ENCODE assay signal across 11 cellular contexts in genomic region chr2:42753188-42753813, GRCh38. TPM values are rescaled to one million over a fixed set of nuclear protein-coding genes. Genes with fewer than 3 reads are reported as not detected.
DNase-seq lines count a peak whose midpoint lies in the region; ATAC-seq, FAIRE-seq and TF ChIP-seq lines count a peak whose summit lies in the region.
"Had no signal": no experiment of that assay in that cellular context is flagged by ENCODE, and none has a peak within 500 bp of the region (broad histone marks: within the 10 kb centered on the region; RNA-seq: fewer than 3 reads in every experiment).

No MANE protein-coding gene starts in this region.

- peak; percentile 25 for ATAC-seq in HG02610 (IDR thresholded peaks at IDR 0.05; ENCODE audit: unreplicated experiment)
- peak; percentile 34 for ATAC-seq in esophagus mucosa
- no peak for ATAC-seq in HG02840 (IDR thresholded peaks at IDR 0.05; ENCODE audit: low FRiP score, unreplicated experiment)
- ATAC-seq in stimulated activated naive CD8-positive, alpha-beta T cell treated with anti-CD3 and anti-CD28 coated beads, Interleukin-15, Interleukin-2, amounts not matched to agents 100 U/mL and 50 U/mL, for 24 hours, result no peak

- no peaks in the 10 kb centered on the region for H3K79me2 ChIP-seq in OCI-LY7 (ENCODE audit: insufficient read depth, low read depth, low read length)

- H3K36me3 ChIP-seq in OCI-LY7 (ENCODE audit: insufficient read depth, low read length) (peaks cover 65% of the 10 kb centered on the region), small intestine (ENCODE audit: control insufficient read depth in 2 of 2, insufficient read depth in 2 of 2, low read length in 2 of 2) (peaks cover 0 to 2% of the 10 kb centered on the region in 2 donors)

- H3K4me2 ChIP-seq in OCI-LY7 (ENCODE audit: low read length), result peak overlapping the region; percentile 20; the same call in 1 of the 2 replicates

- H3K27me3 ChIP-seq in small intestine (ENCODE audit: control insufficient read depth in 2 of 2, insufficient read depth in 2 of 2, low read length in 2 of 2), result no peaks in the 10 kb centered on the region

- H3K9me2 ChIP-seq in OCI-LY7 (ENCODE audit: insufficient read depth, low read length), result no peaks in the 10 kb centered on the region

- 82 to 84% (median 82%) methylated on average over 18 of the region's 18 CpGs for WGBS in small intestine, 3 donors

- no peak for FAIRE-seq in small intestine (lab: Jason Lieb, UNC)

- H3K4me1 ChIP-seq in OCI-LY7 (ENCODE audit: insufficient read depth, low read length, poor library complexity, severe bottlenecking), result peaks cover 20% of the 10 kb centered on the region
- no peaks in the 10 kb centered on the region for H3K4me1 ChIP-seq in small intestine (ENCODE audit: control insufficient read depth in 2 of 2, insufficient read depth in 1 of 2, low read depth in 1 of 2, low read length in 1 of 2)

- no peak for TF ChIP-seq CTCF in OCI-LY7 (conservative IDR thresholded peaks at IDR 0.05; ENCODE audit: low read length)

- no TSS peak for BruUV-seq in OCI-LY7 (replicated peaks; lab: Mats Ljungman, UMichigan)

- no peaks in the 10 kb centered on the region for H3K9me3 ChIP-seq in OCI-LY7 (ENCODE audit: low read length)
- no peaks in the 10 kb centered on the region for H3K9me3 ChIP-seq in small intestine (ENCODE audit: control insufficient read depth, low read depth)

- DNase-seq in OCI-LY7 (ENCODE audit: low spot score) (peak; percentile 27), small intestine (peak; percentile 22), NCI-H748 (lab: John Stamatoyannopoulos, UW; ENCODE audit: unreplicated experiment) (no peak), activated gamma-delta T cell (lab: John Stamatoyannopoulos, UW) (no peak)
- DNase-seq in stimulated activated naive CD8-positive, alpha-beta T cell treated with anti-CD3 and anti-CD28 coated beads, Interleukin-15, Interleukin-2, amounts not matched to agents 100 U/mL and 50 U/mL, for 24 hours, result no peak
- DNase-seq: activated naive CD4-positive, alpha-beta T cell treated with anti-CD3 and anti-CD28 coated beads, Interleukin-2, amount 10 ng/mL, durations not matched to agents 7 days and 5 days; central memory CD4-positive, alpha-beta T cell had no signal

- no peak overlapping the region for H3K27ac ChIP-seq in OCI-LY7 (ENCODE audit: low read depth, low read length, poor library complexity, severe bottlenecking)
- no peak overlapping the region for H3K27ac ChIP-seq in small intestine (ENCODE audit: low read depth in 1 of 2, low read length in 1 of 2)

- POLR2A ChIA-PET in OCI-LY7 (lab: Charles Lee), result no interaction called here

- CTCF ChIA-PET in OCI-LY7 (lab: Charles Lee; ENCODE audit: unreplicated experiment), result no interaction called here

- no peaks in the 10 kb centered on the region for H4K20me1 ChIP-seq in OCI-LY7 (ENCODE audit: insufficient read depth, low read length)

- no peak overlapping the region for H2AFZ ChIP-seq in OCI-LY7 (ENCODE audit: low read length)

- no peak overlapping the region for H3K4me3 ChIP-seq in OCI-LY7 (ENCODE audit: low read depth, low read length, poor library complexity, severe bottlenecking)
- no peak overlapping the region for H3K4me3 ChIP-seq in small intestine (ENCODE audit: low read depth in 1 of 2, low read length in 2 of 2)

- intact Hi-C loops in OCI-LY7 (cut with micrococcal nuclease; ENCODE audit: unreplicated experiment), result no loop called here

RNA-seq across cellular contexts. Expression of gene OXER1, which starts 10.6 kb away (rescaled TPM):
- total RNA-seq in OCI-LY7 (2014; rRNA removed; shearing (Covaris generic)), result not detected in 2 replicates
- total RNA-seq in OCI-LY7 (2022) (not detected in 2 replicates), esophagus mucosa (0.40 TPM)
- 10 to 100 TPM in 2 of 3 donors, 1 to 10 TPM in 1; 6.4 to 40.3 (median 10.8) TPM for polyA plus RNA-seq in small intestine
- total RNA-seq: activated CD8-positive, alpha-beta memory T cell treated with anti-CD3 and anti-CD28 coated beads for 36 hours had no signal

RNA-seq across cellular contexts. Expression of gene HAAO, which starts 39.1 kb away (rescaled TPM):
- not detected in 2 replicates for total RNA-seq in OCI-LY7 (2014; rRNA removed; shearing (Covaris generic))
- not detected in 2 replicates for total RNA-seq in OCI-LY7 (2022)
- 4.1 TPM for total RNA-seq in esophagus mucosa
- polyA plus RNA-seq in small intestine, result 100 to 1,000 TPM in 1 of 3 donors, 10 to 100 TPM in 2; 23.8 to 147 (median 27.6) TPM

Comparison
In these comparisons a context has a peak if more than half of its experiments do, and no peak if none do; other contexts are left out.
1. ATAC-seq: peak in HG02610 (single experiment) and esophagus mucosa (single experiment); none in HG02840 (single experiment) and stimulated activated naive CD8-positive, alpha-beta T cell treated with anti-CD3 and anti-CD28 coated beads, Interleukin-15, Interleukin-2, amounts not matched to agents 100 U/mL and 50 U/mL, for 24 hours (single experiment).
2. DNase-seq: peak in OCI-LY7 (single experiment) and small intestine (single experiment); none in NCI-H748 (single experiment), activated gamma-delta T cell (single experiment) and stimulated activated naive CD8-positive, alpha-beta T cell treated with anti-CD3 and anti-CD28 coated beads, Interleukin-15, Interleukin-2, amounts not matched to agents 100 U/mL and 50 U/mL, for 24 hours (single experiment).